In the genomic region with DNA sequence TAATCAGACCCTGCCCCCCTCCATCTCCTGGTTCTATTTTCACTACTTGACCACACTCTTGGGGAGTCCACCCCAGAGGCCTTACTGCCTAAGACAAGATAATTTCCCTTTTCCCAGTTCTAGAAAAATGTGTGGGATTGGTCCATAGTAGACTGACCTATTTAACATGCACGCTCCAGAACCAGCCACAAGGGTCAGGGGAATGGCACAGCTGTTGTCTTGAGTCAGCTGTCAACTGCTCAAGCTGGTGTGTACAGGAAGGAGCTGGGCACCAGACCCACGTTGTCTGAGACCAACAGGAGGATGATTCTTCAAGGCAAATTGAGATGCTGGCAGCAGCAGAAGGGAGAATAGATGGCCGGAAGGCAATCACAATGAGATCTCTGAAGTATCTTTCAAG, we compare ENCODE assay signal across 33 cellular contexts.
"Had no signal": no experiment of that assay in that cellular context is flagged by ENCODE, and none has a peak within 500 bp of the region (broad histone marks: within the 10 kb centered on the region; RNA-seq: fewer than 3 reads in every experiment).

No MANE protein-coding gene starts in this region.

- H3K9me3 Mint-ChIP-seq: natural killer cell treated with Interleukin-12 subunit alpha and Interleukin-12 subunit beta and Interleukin-15 and Interleukin-18, amount 100 ng/mL, for 72 hours; nephron progenitor cell; neural crest cell; type B pancreatic cell had no signal

- H3K4me1 Mint-ChIP-seq: naive thymus-derived CD8-positive, alpha-beta T cell; nephron progenitor cell; neural crest cell; stimulated activated memory B cell treated with anti-CD40 and anti-IgM and Interleukin-4, amounts not matched to agents 10 μg/mL and 1 μg/mL and 100 μg/mL, for 72 hours; stimulated activated naive CD8-positive, alpha-beta T cell treated with anti-CD3 and anti-CD28 coated beads, Interleukin-15, amount 100 ng/mL, for 72 hours had no signal

- H3K9me3 ChIP-seq: ovary, psoas muscle, right lobe of liver, sigmoid colon, suprapubic skin, testis, tibial artery, transverse colon, upper lobe of right lung, uterus had no signal

- H2AFZ ChIP-seq: parathyroid adenoma had no signal

- H3K4me1 ChIP-seq: parathyroid adenoma, psoas muscle, right lobe of liver, sigmoid colon, spleen, suprapubic skin, testis, tibial artery, transverse colon, upper lobe of right lung, uterus had no signal

- H3K4me3 Mint-ChIP-seq: naive thymus-derived CD8-positive, alpha-beta T cell; natural killer cell treated with Interleukin-12 subunit alpha and Interleukin-12 subunit beta and Interleukin-15 and Interleukin-18, amount 100 ng/mL, for 72 hours; nephron progenitor cell; neural crest cell; stimulated activated memory B cell treated with anti-CD40 and anti-IgM and Interleukin-4, amounts not matched to agents 10 μg/mL and 1 μg/mL and 100 μg/mL, for 72 hours; stimulated activated naive CD8-positive, alpha-beta T cell treated with anti-CD3 and anti-CD28 coated beads, Interleukin-15, amount 100 ng/mL, for 72 hours; type B pancreatic cell had no signal

- H3K4me2 ChIP-seq: smooth muscle cell had no signal

- DNase-seq: naive thymus-derived CD8-positive, alpha-beta T cell; nephron progenitor cell; occipital lobe; ovary; posterior cingulate gyrus; psoas muscle; right cardiac atrium; right lobe of liver; sigmoid colon; spleen; stimulated activated CD4-positive, alpha-beta T cell treated with anti-CD3 and anti-CD28 coated beads, Interleukin-12 subunit alpha, Interleukin-12 subunit beta, amount 100 ng/mL, for 4 hours; stimulated activated CD4-positive, alpha-beta T cell treated with anti-CD3 and anti-CD28 coated beads, Interleukin-1b, Interleukin-23, amount 100 ng/mL, for 48 hours; stimulated activated CD4-positive, alpha-beta T cell treated with anti-CD3 and anti-CD28 coated beads, Interleukin-4, amount 100 ng/mL, for 1 hour; stimulated activated CD4-positive, alpha-beta T cell treated with anti-CD3 and anti-CD28 coated beads, Interleukin-4, amount 100 ng/mL, for 4 hours; stimulated activated CD8-positive, alpha-beta memory T cell treated with anti-CD3 and anti-CD28 coated beads, Interleukin-4, amount 100 ng/mL, for 48 hours; stimulated activated naive CD4-positive, alpha-beta T cell; stimulated activated naive CD8-positive, alpha-beta T cell treated with anti-CD3 and anti-CD28 coated beads, Interleukin-15, amount 100 ng/mL, for 72 hours; stimulated activated naive CD8-positive, alpha-beta T cell treated with anti-CD3 and anti-CD28 coated beads, Interleukin-15, Interleukin-2, amounts not matched to agents 100 U/mL and 50 U/mL, for 24 hours; substantia nigra; testis; tibial artery; transverse colon; upper lobe of right lung; uterus had no signal

- H3K27me3 Mint-ChIP-seq: stimulated activated memory B cell treated with anti-CD40 and anti-IgM and Interleukin-4, amounts not matched to agents 10 μg/mL and 1 μg/mL and 100 μg/mL, for 72 hours; stimulated activated naive CD8-positive, alpha-beta T cell treated with anti-CD3 and anti-CD28 coated beads, Interleukin-15, amount 100 ng/mL, for 72 hours had no signal

- H3K36me3 Mint-ChIP-seq: naive thymus-derived CD8-positive, alpha-beta T cell; natural killer cell treated with Interleukin-12 subunit alpha and Interleukin-12 subunit beta and Interleukin-15 and Interleukin-18, amount 100 ng/mL, for 72 hours; stimulated activated memory B cell treated with anti-CD40 and anti-IgM and Interleukin-4, amounts not matched to agents 10 μg/mL and 1 μg/mL and 100 μg/mL, for 72 hours; type B pancreatic cell had no signal

- H3K27ac ChIP-seq: ovary, parathyroid adenoma, psoas muscle, right lobe of liver, sigmoid colon, skin epidermis, spleen, suprapubic skin, testis, tibial artery, transverse colon, upper lobe of right lung, uterus had no signal

- H3K27ac Mint-ChIP-seq: naive thymus-derived CD8-positive, alpha-beta T cell; natural killer cell treated with Interleukin-12 subunit alpha and Interleukin-12 subunit beta and Interleukin-15 and Interleukin-18, amount 100 ng/mL, for 72 hours; nephron progenitor cell; progenitor cell of endocrine pancreas; stimulated activated memory B cell treated with anti-CD40 and anti-IgM and Interleukin-4, amounts not matched to agents 10 μg/mL and 1 μg/mL and 100 μg/mL, for 72 hours; stimulated activated naive CD8-positive, alpha-beta T cell treated with anti-CD3 and anti-CD28 coated beads, Interleukin-15, amount 100 ng/mL, for 72 hours; type B pancreatic cell had no signal

- H3K27me3 ChIP-seq: ovary, right lobe of liver, sigmoid colon, spleen, suprapubic skin, testis, tibial artery, transverse colon, upper lobe of right lung, uterus had no signal

- H3K79me2 ChIP-seq: parathyroid adenoma had no signal

- H3K4me3 ChIP-seq: ovary, psoas muscle, right lobe of liver, sigmoid colon, skin epidermis, smooth muscle cell, spleen, suprapubic skin, testis, tibial artery, transverse colon, upper lobe of right lung, uterus had no signal

- H3K9ac ChIP-seq: parathyroid adenoma had no signal

- H3K36me3 ChIP-seq: ovary, right lobe of liver, sigmoid colon, spleen, suprapubic skin, tibial artery, transverse colon, upper lobe of right lung, uterus had no signal
